Comparison of ENCODE assay signal across 8 cellular contexts in genomic region chr1:210292276-210292851, GRCh38. TPM values are rescaled to one million over a fixed set of nuclear protein-coding genes. Genes with fewer than 3 reads are reported as not detected.
DNase-seq lines count a peak whose midpoint lies in the region; TF ChIP-seq lines count a peak whose summit lies in the region.

No MANE protein-coding gene starts in this region.

- H4K20me1 ChIP-seq in PC-9 (ENCODE audit: insufficient read depth) = no peaks in the 10 kb centered on the region

- POLR2A ChIA-PET in HEK293T (lab: Yijun Ruan, JAX) (interaction anchor here (0.6 to 2.9 kb wide), 12 partner anchors 9 to 124 kb away, joined by 3 to 10 read pairs (median 4); no protein-coding TSS in a partner anchor), PC-9 (lab: Charles Lee; ENCODE audit: unreplicated experiment) (interaction anchor here (0.6 kb wide), 1 partner anchor 640 kb away, joined by 3 read pairs; the partner anchor contains the start of gene LAMB3)

- H3K27me3 ChIP-seq in PC-9 (ENCODE audit: insufficient read depth, low read depth) = no peaks in the 10 kb centered on the region
- H3K27me3 ChIP-seq in iPS-18a (ENCODE audit: control insufficient read depth, insufficient read depth, low read length) = peaks cover 42% of the 10 kb centered on the region

- H3K4me3 ChIP-seq in PC-9 = peak overlapping the region; percentile 53
- peak overlapping the region; percentile 25 for H3K4me3 ChIP-seq in astrocyte of the cerebellum (ENCODE audit: low read depth, low read length)
- H3K4me3 ChIP-seq in iPS-18a (ENCODE audit: low read length) = peak overlapping the region; percentile 59

- H3K4me2 ChIP-seq in PC-9 = peak overlapping the region; percentile 80

- no peaks in the 10 kb centered on the region for H3K9me2 ChIP-seq in PC-9 (ENCODE audit: insufficient read depth)

- H3K79me2 ChIP-seq in PC-9 (ENCODE audit: low read depth) = no peaks in the 10 kb centered on the region

- intact Hi-C loops in PC-9 (cut with micrococcal nuclease; ENCODE audit: unreplicated experiment) = loop anchor here (1.0 to 5.0 kb wide), 5 partner anchors 20 to 105 kb away; partner anchors contain the start of gene HHAT

- peak overlapping the region; percentile 74 for H2AFZ ChIP-seq in PC-9

- H3K4me1 ChIP-seq in PC-9 (replicated peaks; ENCODE audit: insufficient read depth) (peaks cover 10% of the 10 kb centered on the region), iPS-18a (ENCODE audit: control insufficient read depth, low read depth, low read length) (peaks cover 16% of the 10 kb centered on the region)

- H3K9ac ChIP-seq in iPS-18a (ENCODE audit: low read length) = peak overlapping the region; percentile 59

- in situ Hi-C loops in astrocyte of the cerebellum (cut with HindIII; ENCODE audit: low sequenced_read_pairs) = no loop called here

- H3K9me3 ChIP-seq in PC-9 (ENCODE audit: insufficient read depth, low read depth) (no peaks in the 10 kb centered on the region), iPS-18a (ENCODE audit: control insufficient read depth, low read depth, low read length) (no peaks in the 10 kb centered on the region)

- H3K27ac ChIP-seq in PC-9 = no peak overlapping the region
- H3K27ac ChIP-seq in iPS-18a (ENCODE audit: low read length) = no peak overlapping the region

- no TSS peak for BruUV-seq in PC-9 (replicated peaks; lab: Mats Ljungman, UMichigan)

- TF ChIP-seq CTCF in PC-9 (conservative IDR thresholded peaks at IDR 0.05) (no peak; the same call in 1 of the 2 replicates), astrocyte of the cerebellum (IDR thresholded peaks at IDR 0.05; ENCODE audit: low read depth, low read length, missing control alignments) (peak; percentile 16)

- CTCF ChIA-PET in HEK293T (lab: Yijun Ruan, JAX) = interaction anchor here (1.4 to 1.8 kb wide), 4 partner anchors 9 to 32 kb away, joined by 3 to 8 read pairs (median 6); no protein-coding TSS in a partner anchor
- CTCF ChIA-PET in PC-9 (lab: Charles Lee) = interaction anchor here (0.6 to 0.8 kb wide), 8 partner anchors 19 to 484 kb away, joined by 3 to 12 read pairs (median 4); no protein-coding TSS in a partner anchor

- H3K36me3 ChIP-seq in PC-9 (ENCODE audit: low read depth) (no peaks in the 10 kb centered on the region), iPS-18a (ENCODE audit: control insufficient read depth, low read depth, low read length) (no peaks in the 10 kb centered on the region)

- DNase-seq in EL (peak; percentile 73), HEK293T (ENCODE audit: extremely low spot score) (peak; percentile 75), PC-9 (peak; percentile 43 to 88), astrocyte of the cerebellum (ENCODE audit: low read depth) (no peak), NCI-H2081 treated with DMSO at 0.1 percent for 48 hours (lab: John Stamatoyannopoulos, UW) (no peak), NK-92 (lab: John Stamatoyannopoulos, UW; ENCODE audit: unreplicated experiment) (no peak)
- DNase-seq in stimulated activated CD4-positive, alpha-beta T cell treated with anti-CD3 and anti-CD28 coated beads, Interleukin-12 subunit alpha, Interleukin-12 subunit beta, amount 100 ng/mL, for 24 hours (ENCODE audit: low read depth in 2 of 2) = peak; percentile 3 to 43

- no peaks in the 10 kb centered on the region for H3F3A ChIP-seq in PC-9 (ENCODE audit: insufficient read depth, low read depth)

TF ChIP-seq in HEK293T, 16 proteins besides CTCF, POLR2A, EP300 and RAD21:
- no peak for TF ChIP-seq SUZ12 (IDR thresholded peaks at IDR 0.05)
- peak; percentile 89 for TF ChIP-seq L3MBTL2 (conservative IDR thresholded peaks at IDR 0.05)
TF ChIP-seq in HEK293T: peak in this region for 1.

RNA-seq across cellular contexts. Expression of gene HHAT, which starts 36.3 kb away (rescaled TPM):
- 5.3 and 10.9 TPM in 2 replicates for total RNA-seq in PC-9 (2021)

RNA-seq across cellular contexts. Expression of gene SERTAD4, which starts 59.8 kb away (rescaled TPM):
- total RNA-seq in PC-9 (2021) = 12.9 and 22.6 TPM in 2 replicates

Comparison
In these comparisons a context has a peak if more than half of its experiments do, and no peak if none do; other contexts are left out.
1. DNase-seq: peak in EL (single experiment), HEK293T (single experiment), PC-9 (2 of 2) and stimulated activated CD4-positive, alpha-beta T cell treated with anti-CD3 and anti-CD28 coated beads, Interleukin-12 subunit alpha, Interleukin-12 subunit beta, amount 100 ng/mL, for 24 hours (2 of 2); none in astrocyte of the cerebellum (single experiment), NCI-H2081 treated with DMSO at 0.1 percent for 48 hours (single experiment) and NK-92 (single experiment).
2. Peak in every context shown above with its lines, with median percentiles within 50 percentile points of each other: H3K4me3 ChIP-seq.